ENCODE assay signal across 7 cellular contexts in genomic region chr15:79680721-79681120, GRCh38.
DNase-seq lines count a peak whose midpoint lies in the region; ATAC-seq and FAIRE-seq lines count a peak whose summit lies in the region.

No MANE protein-coding gene starts in this region.

- H3K9me3 ChIP-seq in NT2/D1 (ENCODE audit: insufficient read depth, low read length): no peaks in the 10 kb centered on the region
- H3K9me3 ChIP-seq in right cardiac atrium (ENCODE audit: control insufficient read depth, low read length): no peaks in the 10 kb centered on the region

- WGBS in right cardiac atrium: 72% methylated on average over 5 of the region's 5 CpGs

- H3K27ac Mint-ChIP-seq in stimulated activated effector memory CD8-positive, alpha-beta T cell treated with anti-CD3 and anti-CD28 coated beads, Interleukin-12 subunit alpha, Interleukin-12 subunit beta, amount 100 ng/mL, for 72 hours: no peak overlapping the region

- H3K4me1 ChIP-seq in NT2/D1 (ENCODE audit: insufficient read depth, insufficient read length) (peaks cover 13% of the 10 kb centered on the region), right cardiac atrium (ENCODE audit: control insufficient read depth, insufficient read depth, low read length) (no peaks in the 10 kb centered on the region)

- peak; percentile 44 for FAIRE-seq in GM19239 (lab: Jason Lieb, UNC)

- H3K4me1 Mint-ChIP-seq in stimulated activated effector memory CD8-positive, alpha-beta T cell treated with anti-CD3 and anti-CD28 coated beads, Interleukin-12 subunit alpha, Interleukin-12 subunit beta, amount 100 ng/mL, for 72 hours: no peaks in the 10 kb centered on the region

- H3K27ac ChIP-seq in right cardiac atrium (ENCODE audit: low read length): no peak overlapping the region

- intact Hi-C loops in right cardiac atrium (cut with DNase I): no loop called here

- H3K9ac ChIP-seq in NT2/D1 (ENCODE audit: insufficient read length, low read depth): no peak overlapping the region

- no peaks in the 10 kb centered on the region for H3K9me3 Mint-ChIP-seq in stimulated activated effector memory CD8-positive, alpha-beta T cell treated with anti-CD3 and anti-CD28 coated beads, Interleukin-12 subunit alpha, Interleukin-12 subunit beta, amount 100 ng/mL, for 72 hours

- peak; percentile 42 for ATAC-seq in esophagus mucosa
- peak; percentile 43 for ATAC-seq in stimulated activated effector memory CD8-positive, alpha-beta T cell treated with anti-CD3 and anti-CD28 coated beads, Interleukin-12 subunit alpha, Interleukin-12 subunit beta, amount 100 ng/mL, for 72 hours
- ATAC-seq in right cardiac atrium: no peak

- no peak overlapping the region for H3K4me3 Mint-ChIP-seq in stimulated activated effector memory CD8-positive, alpha-beta T cell treated with anti-CD3 and anti-CD28 coated beads, Interleukin-12 subunit alpha, Interleukin-12 subunit beta, amount 100 ng/mL, for 72 hours

- H3K27me3 ChIP-seq in NT2/D1 (ENCODE audit: insufficient read depth, insufficient read length): no peaks in the 10 kb centered on the region
- no peaks in the 10 kb centered on the region for H3K27me3 ChIP-seq in right cardiac atrium (ENCODE audit: control insufficient read depth, insufficient read depth)

- no peak for DNase-seq in GM19239 (ENCODE audit: insufficient read length, low spot score)
- DNase-seq in NT2/D1 (ENCODE audit: low read depth, low spot score): peak; percentile 43
- DNase-seq in stimulated activated effector memory CD8-positive, alpha-beta T cell treated with anti-CD3 and anti-CD28 coated beads, Interleukin-12 subunit alpha, Interleukin-12 subunit beta, amount 100 ng/mL, for 72 hours (ENCODE audit: low spot score in 2 of 2): no peak
- DNase-seq in NAMALWA (ENCODE audit: low spot score): no peak
- no peak for DNase-seq in right cardiac atrium
- no peak for DNase-seq in COLO829 (ENCODE audit: low spot score)

- H3K36me3 ChIP-seq in NT2/D1 (ENCODE audit: insufficient read depth, insufficient read length, low read length): no peaks in the 10 kb centered on the region

- H3K4me3 ChIP-seq in NT2/D1 (ENCODE audit: insufficient read length, low read depth) (no peak overlapping the region), right cardiac atrium (ENCODE audit: low read length) (no peak overlapping the region)

- no peaks in the 10 kb centered on the region for H3K36me3 Mint-ChIP-seq in stimulated activated effector memory CD8-positive, alpha-beta T cell treated with anti-CD3 and anti-CD28 coated beads, Interleukin-12 subunit alpha, Interleukin-12 subunit beta, amount 100 ng/mL, for 72 hours

Comparison
In these comparisons a context has a peak if more than half of its experiments do, and no peak if none do; other contexts are left out.
1. ATAC-seq: peak in esophagus mucosa (single experiment) and stimulated activated effector memory CD8-positive, alpha-beta T cell treated with anti-CD3 and anti-CD28 coated beads, Interleukin-12 subunit alpha, Interleukin-12 subunit beta, amount 100 ng/mL, for 72 hours (single experiment); none in right cardiac atrium (0 of 2).